In the genomic region with DNA sequence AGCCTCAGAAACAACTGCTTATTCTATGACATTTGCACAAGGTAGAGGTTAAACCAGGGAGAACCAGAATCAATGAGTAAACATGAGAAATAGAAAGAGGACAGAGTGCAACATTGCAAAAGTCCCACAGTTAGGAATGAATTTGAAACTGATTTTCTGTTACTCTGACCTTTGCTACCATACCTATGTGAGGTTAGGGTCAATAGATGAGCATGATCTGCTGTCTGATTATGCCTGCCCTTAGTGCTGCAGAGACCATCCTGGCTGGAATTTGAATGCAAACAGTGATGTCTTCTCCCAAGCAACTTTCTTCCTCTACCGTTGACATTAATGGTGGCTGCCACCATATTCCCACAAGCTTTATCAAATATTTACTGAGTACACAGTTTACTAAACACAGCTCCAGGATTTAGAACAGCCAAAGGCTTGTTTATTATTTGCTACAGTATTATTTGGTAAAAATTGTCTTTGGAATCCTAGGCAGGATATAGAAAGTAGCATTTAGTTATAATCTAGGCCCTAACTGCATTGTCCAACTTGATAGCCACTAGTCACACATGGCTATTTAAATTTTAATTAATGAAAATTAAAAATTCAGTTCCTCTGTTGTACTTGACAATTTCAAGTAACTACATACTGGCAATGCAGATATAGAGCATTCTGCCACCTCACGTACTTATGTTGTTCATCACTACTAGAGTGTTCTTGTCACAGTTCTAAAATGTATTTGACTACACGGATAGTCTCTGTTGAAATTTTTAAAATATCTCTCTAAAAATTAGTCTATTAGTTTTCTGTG, we compare ENCODE assay signal across 1 cellular context.
TF ChIP-seq lines count a peak whose summit lies in the region.

No MANE protein-coding gene starts in this region.

TF ChIP-seq in H1, 55 proteins besides CTCF, POLR2A, EP300 and RAD21 (continued from another document):
- TF ChIP-seq RXRA (IDR thresholded peaks at IDR 0.05; ENCODE audit: insufficient read depth, low read depth, low read length) (no peak), BACH1 (IDR thresholded peaks at IDR 0.05; ENCODE audit: low read length) (no peak), EGR1 (IDR thresholded peaks at IDR 0.05; ENCODE audit: borderline replicate concordance, low read depth, low read length) (no peak)
- TF ChIP-seq, protein P1, sequence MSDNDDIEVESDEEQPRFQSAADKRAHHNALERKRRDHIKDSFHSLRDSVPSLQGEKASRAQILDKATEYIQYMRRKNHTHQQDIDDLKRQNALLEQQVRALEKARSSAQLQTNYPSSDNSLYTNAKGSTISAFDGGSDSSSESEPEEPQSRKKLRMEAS (IDR thresholded peaks at IDR 0.05), result no peak
